ENCODE assay signal across 8 cellular contexts in the genomic region with DNA sequence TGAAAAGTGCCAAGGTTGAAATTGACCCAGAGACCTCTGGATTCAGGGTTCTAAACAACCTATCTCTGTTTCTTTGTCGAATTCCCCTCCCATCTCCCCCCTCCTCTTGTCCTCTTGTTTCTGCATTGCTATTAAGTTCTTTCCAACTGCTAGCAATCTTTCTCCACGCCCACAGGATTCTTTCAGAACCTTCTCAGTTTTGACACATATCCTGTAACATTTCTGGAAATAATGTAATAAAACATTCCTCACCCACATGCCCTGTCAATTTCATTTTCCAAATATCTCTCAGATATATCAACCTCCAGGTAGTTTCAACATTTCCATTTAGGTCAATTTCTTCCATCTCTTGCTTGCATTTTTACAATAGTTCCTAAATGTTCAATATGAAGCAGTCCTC.
"Had no signal": no experiment of that assay in that cellular context is flagged by ENCODE, and none has a peak within 500 bp of the region (broad histone marks: within the 10 kb centered on the region; RNA-seq: fewer than 3 reads in every experiment).

No MANE protein-coding gene starts in this region.

- DNase-seq: H9, HCEC 1CT, IMR-90 had no signal

- FAIRE-seq: H1, H54, K562 had no signal

- H3K4me2 ChIP-seq: GM23338 had no signal

- H3K27ac ChIP-seq: HL-60 had no signal

- H3K4me3 ChIP-seq: GM23338, K562 had no signal

- H2AFZ ChIP-seq: GM23338 had no signal
